21 cellular contexts compared by ENCODE assay signal in the genomic region with DNA sequence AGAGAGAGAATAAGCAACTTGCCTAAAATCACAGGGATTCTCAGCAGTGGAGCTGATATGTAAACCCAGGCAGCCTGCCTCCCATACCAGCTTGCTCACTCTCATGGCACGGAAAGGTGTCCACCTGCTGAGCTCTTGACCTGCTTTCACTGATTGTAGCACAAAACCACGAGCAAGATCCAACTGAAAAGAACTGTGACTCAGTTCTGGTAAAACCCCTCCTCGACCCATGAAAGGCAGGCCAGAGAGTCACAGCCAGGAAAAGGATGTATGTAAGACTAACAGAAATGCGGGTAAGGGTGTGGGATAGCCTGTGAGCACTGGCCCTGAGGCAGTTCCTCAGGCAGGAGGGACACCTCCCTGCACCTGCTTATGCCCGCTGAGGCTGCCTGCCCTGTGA.
A peak's percentile ranks its signal among the peaks of the same experiment; 100 is the strongest.
DNase-seq lines count a peak whose midpoint lies in the region; ATAC-seq, FAIRE-seq and TF ChIP-seq lines count a peak whose summit lies in the region.
"Had no signal": no experiment of that assay in that cellular context is flagged by ENCODE, and none has a peak within 500 bp of the region (broad histone marks: within the 10 kb centered on the region; RNA-seq: fewer than 3 reads in every experiment).

No MANE protein-coding gene starts in this region.

- H3K4me2 ChIP-seq in mammary epithelial cell (ENCODE audit: insufficient read depth, low read depth, low read length) (no peak overlapping the region), MM.1S (ENCODE audit: low read depth, low read length) (no peak overlapping the region)

- no peaks in the 10 kb centered on the region for H3K9me2 ChIP-seq in MM.1S (replicated peaks; ENCODE audit: insufficient read depth, low read length)

- no peak overlapping the region for H2AFZ ChIP-seq in mammary epithelial cell (ENCODE audit: low read depth, low read length)
- no peak overlapping the region for H2AFZ ChIP-seq in MM.1S (ENCODE audit: low read length)
- H2AFZ ChIP-seq: GM23248 had no signal

- H3K27me3 Mint-ChIP-seq in activated T-helper 17 cell treated with anti-CD3 and anti-CD28 coated beads, Interleukin-2, amount 50 U/mL, for 72 hours: peaks cover 13% of the 10 kb centered on the region

- DNase-seq in mammary epithelial cell (peak; percentile 4), breast epithelium (ENCODE audit: low spot score in 2 of 2) (no peak), MM.1S (peak; percentile 43), urothelium cell line (ENCODE audit: low spot score) (no peak)
- DNase-seq: C1 segment of cervical spinal cord; Calu3; CD4-positive, alpha-beta memory T cell; COR-L47; DMS53; DMS79 treated with DMSO at 0.1 percent for 48 hours; GF-D8; GM23248; H7; HCEC 1CT had no signal

- H3K9me3 ChIP-seq in mammary epithelial cell (replicated peaks; ENCODE audit: insufficient read depth, low read length) (no peaks in the 10 kb centered on the region), breast epithelium (peaks cover 0 to 7% of the 10 kb centered on the region in 2 donors), MM.1S (replicated peaks; ENCODE audit: insufficient read depth, low read length) (no peaks in the 10 kb centered on the region)

- no peak overlapping the region for H3K4me3 Mint-ChIP-seq in activated T-helper 17 cell treated with anti-CD3 and anti-CD28 coated beads, Interleukin-2, amount 50 U/mL, for 72 hours
- H3K4me3 Mint-ChIP-seq: CD4-positive, alpha-beta memory T cell had no signal

- H3K79me2 ChIP-seq in mammary epithelial cell (ENCODE audit: insufficient read depth, low read length) (no peaks in the 10 kb centered on the region), MM.1S (ENCODE audit: low read length) (no peaks in the 10 kb centered on the region)

- no peaks in the 10 kb centered on the region for H3K9me3 Mint-ChIP-seq in activated T-helper 17 cell treated with anti-CD3 and anti-CD28 coated beads, Interleukin-2, amount 50 U/mL, for 72 hours

- H3K4me1 ChIP-seq in mammary epithelial cell (ENCODE audit: insufficient read depth, low read length) (no peaks in the 10 kb centered on the region), breast epithelium (no peaks in the 10 kb centered on the region), MM.1S (ENCODE audit: low read length) (peaks cover 5% of the 10 kb centered on the region; the same call in 1 of the 2 replicates)

- H4K20me1 ChIP-seq in mammary epithelial cell (ENCODE audit: insufficient read depth, low read length) (no peaks in the 10 kb centered on the region), MM.1S (ENCODE audit: insufficient read depth, low read length) (no peaks in the 10 kb centered on the region)

- no peak overlapping the region for H3K9ac ChIP-seq in mammary epithelial cell (ENCODE audit: insufficient read depth, low read length)
- H3K9ac ChIP-seq in MM.1S (ENCODE audit: low read length): no peak overlapping the region
- H3K9ac ChIP-seq: GM23248 had no signal

- H3F3A ChIP-seq in MM.1S (ENCODE audit: insufficient read depth, low read length): no peaks in the 10 kb centered on the region

- in situ Hi-C loops in mammary epithelial cell (cut with MboI; ENCODE audit: low sequenced_read_pairs in 2 of 2): no loop called here

- WGBS in mammary epithelial cell (ENCODE audit: low coverage, missing lambda C conversion rate): 35% methylated on average over 4 of the region's 5 CpGs

- no peaks in the 10 kb centered on the region for H3K4me1 Mint-ChIP-seq in activated T-helper 17 cell treated with anti-CD3 and anti-CD28 coated beads, Interleukin-2, amount 50 U/mL, for 72 hours
- H3K4me1 Mint-ChIP-seq: CD4-positive, alpha-beta memory T cell had no signal

- FAIRE-seq in urothelium cell line (lab: Jason Lieb, UNC): peak; percentile 55
- FAIRE-seq: GM12891, GM18507, H1 had no signal

- no TSS peak for BruUV-seq in mammary epithelial cell (replicated peaks; lab: Mats Ljungman, UMichigan)

- H3K36me3 Mint-ChIP-seq in activated T-helper 17 cell treated with anti-CD3 and anti-CD28 coated beads, Interleukin-2, amount 50 U/mL, for 72 hours (ENCODE audit: low read depth): no peaks in the 10 kb centered on the region
- H3K36me3 Mint-ChIP-seq: CD4-positive, alpha-beta memory T cell had no signal

- dilution Hi-C loops in mammary epithelial cell (cut with HindIII; ENCODE audit: low sequenced_read_pairs): no loop called here

- peak; percentile 58 for ATAC-seq in activated T-helper 17 cell treated with anti-CD3 and anti-CD28 coated beads, Interleukin-2, amount 50 U/mL, for 72 hours (replicated peaks)
- ATAC-seq in HG03025 (IDR thresholded peaks at IDR 0.05; ENCODE audit: low FRiP score, unreplicated experiment) (no peak), HG03135 (IDR thresholded peaks at IDR 0.05; ENCODE audit: unreplicated experiment) (no peak), GM19328 (IDR thresholded peaks at IDR 0.05; ENCODE audit: unreplicated experiment) (no peak)

- CTCF ChIA-PET in mammary epithelial cell (lab: Charles Lee; ENCODE audit: low non-redundant PET): no interaction called here

- H3K27ac ChIP-seq in mammary epithelial cell (ENCODE audit: insufficient read depth, low read depth, low read length): no peak overlapping the region
- no peak overlapping the region for H3K27ac ChIP-seq in breast epithelium
- peak overlapping the region; percentile 15; the same call in 1 of the 2 replicates for H3K27ac ChIP-seq in MM.1S (ENCODE audit: low read length)
- H3K27ac ChIP-seq: GM23248 had no signal

- no peak for TF ChIP-seq CTCF in mammary epithelial cell (conservative IDR thresholded peaks at IDR 0.05 in 1 of 2, IDR thresholded peaks at IDR 0.05 in 1 of 2; ENCODE audit: extremely low read depth in 1 of 2, insufficient read depth in 1 of 2, low read depth in 1 of 2, low read length in 2 of 2)
- no peak for TF ChIP-seq CTCF in breast epithelium (IDR thresholded peaks at IDR 0.05)
- no peak for TF ChIP-seq CTCF in MM.1S (IDR thresholded peaks at IDR 0.05; ENCODE audit: low read length)

- intact Hi-C loops in mammary epithelial cell (cut with micrococcal nuclease) (no loop called here), breast epithelium (cut with DNase I; ENCODE audit: low total_unique reads) (no loop called here)

- H3K36me3 ChIP-seq in mammary epithelial cell (ENCODE audit: insufficient read depth, low read length): no peaks in the 10 kb centered on the region
- no peaks in the 10 kb centered on the region for H3K36me3 ChIP-seq in breast epithelium
- H3K36me3 ChIP-seq in MM.1S (replicated peaks; ENCODE audit: insufficient read depth, low read length): no peaks in the 10 kb centered on the region

- TF ChIP-seq POLR2A in breast epithelium (IDR thresholded peaks at IDR 0.05): no peak

- no peak overlapping the region for H3K27ac Mint-ChIP-seq in activated T-helper 17 cell treated with anti-CD3 and anti-CD28 coated beads, Interleukin-2, amount 50 U/mL, for 72 hours
- H3K27ac Mint-ChIP-seq: CD4-positive, alpha-beta memory T cell had no signal

- no peak overlapping the region for H3K4me3 ChIP-seq in mammary epithelial cell (replicated peaks in 1 of 3; ENCODE audit: insufficient read depth in 1 of 3, low read depth in 2 of 3, low read length in 3 of 3)
- H3K4me3 ChIP-seq in breast epithelium: no peak overlapping the region
- H3K4me3 ChIP-seq in MM.1S (ENCODE audit: low read length): no peak overlapping the region
- H3K4me3 ChIP-seq: GM23248 had no signal

- H3K27me3 ChIP-seq in mammary epithelial cell (ENCODE audit: insufficient read depth, low read length) (no peaks in the 10 kb centered on the region), breast epithelium (no peaks in the 10 kb centered on the region), MM.1S (replicated peaks; ENCODE audit: insufficient read depth, low read length) (no peaks in the 10 kb centered on the region)

Comparison
In these comparisons a context has a peak if more than half of its experiments do, and no peak if none do; other contexts are left out.
1. DNase-seq: peak in mammary epithelial cell (single experiment) and MM.1S (single experiment); none in breast epithelium (0 of 2) and urothelium cell line (single experiment).